In the genomic region with DNA sequence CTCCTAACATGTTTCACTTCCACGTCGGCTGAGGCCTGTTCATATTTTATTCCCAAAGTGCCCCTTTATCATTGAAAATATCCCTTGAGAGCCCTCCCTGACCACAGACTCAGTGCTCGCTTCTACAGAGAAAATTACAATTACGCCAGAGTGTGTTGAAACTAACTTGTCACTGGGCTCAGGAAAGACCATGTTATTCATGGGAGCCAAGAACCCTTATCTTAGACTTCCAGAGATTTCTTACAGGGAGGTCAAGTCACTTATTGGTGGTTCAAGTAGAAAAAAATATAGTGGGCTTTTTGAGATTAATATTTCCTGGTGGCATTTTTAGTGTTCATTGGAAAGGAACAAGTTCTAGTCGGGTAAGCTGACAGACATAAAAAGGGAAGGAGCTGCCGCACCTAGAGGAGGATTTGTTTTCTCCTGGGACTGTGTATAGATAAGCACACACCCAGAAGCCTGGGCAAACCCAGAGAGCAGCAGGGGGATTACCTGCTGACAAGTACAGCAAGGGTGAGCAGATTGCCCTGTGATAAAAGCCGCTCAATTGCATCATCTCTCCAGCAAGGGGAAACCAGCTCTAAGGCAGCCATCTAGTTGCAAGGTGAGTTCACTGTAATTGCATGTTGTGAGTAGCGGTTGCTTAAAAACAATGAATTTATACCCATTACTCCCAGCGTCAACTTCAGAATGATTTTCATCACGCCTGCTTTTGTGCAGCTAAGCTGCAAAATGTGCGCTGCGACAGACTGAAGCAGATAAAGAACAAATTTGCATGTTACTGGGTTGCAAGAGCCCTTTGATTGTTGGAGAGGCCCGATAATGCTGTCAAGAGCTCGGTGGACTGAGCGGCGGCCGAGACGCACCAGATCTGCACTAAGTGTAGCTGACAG, we compare ENCODE assay signal across 10 cellular contexts. TPM values are rescaled to one million over a fixed set of nuclear protein-coding genes. Genes with fewer than 3 reads are reported as not detected.
A peak's percentile ranks its signal among the peaks of the same experiment; 100 is the strongest.
DNase-seq lines count a peak whose midpoint lies in the region; ATAC-seq and TF ChIP-seq lines count a peak whose summit lies in the region.
"Had no signal": no experiment of that assay in that cellular context is flagged by ENCODE, and none has a peak within 500 bp of the region (broad histone marks: within the 10 kb centered on the region; RNA-seq: fewer than 3 reads in every experiment).

No MANE protein-coding gene starts in this region.

- peak; percentile 84 for ATAC-seq in activated CD8-positive, alpha-beta T cell treated with anti-CD3 and anti-CD28 coated beads for 36 hours
- no peak for ATAC-seq in activated CD8-positive, alpha-beta T cell treated with anti-CD3 and anti-CD28 coated beads, Interleukin-2, amount 10 ng/mL, durations not matched to agents 7 days and 5 days
- ATAC-seq in HG03575 (IDR thresholded peaks at IDR 0.05; ENCODE audit: extremely low read depth, insufficient number of reproducible peaks, low FRiP score, unreplicated experiment) (peak; percentile 56), GM19455 (IDR thresholded peaks at IDR 0.05; ENCODE audit: unreplicated experiment) (no peak), GM18873 (IDR thresholded peaks at IDR 0.05; ENCODE audit: low FRiP score, unreplicated experiment) (no peak)

- no peaks in the 10 kb centered on the region for H3K9me3 ChIP-seq in parathyroid adenoma (ENCODE audit: control insufficient read depth, low read length)
- H3K9me3 ChIP-seq: Peyer's patch had no signal

- peaks cover 4% of the 10 kb centered on the region for H3K36me3 Mint-ChIP-seq in activated CD8-positive, alpha-beta T cell treated with anti-CD3 and anti-CD28 coated beads for 36 hours (ENCODE audit: low read depth)
- H3K36me3 Mint-ChIP-seq in activated CD8-positive, alpha-beta T cell treated with anti-CD3 and anti-CD28 coated beads, Interleukin-2, amount 10 ng/mL, durations not matched to agents 7 days and 5 days (ENCODE audit: low read depth) = no peaks in the 10 kb centered on the region
- H3K36me3 Mint-ChIP-seq in activated naive CD8-positive, alpha-beta T cell treated with anti-CD3 and anti-CD28 coated beads for 36 hours = peaks cover 5% of the 10 kb centered on the region

- no peaks in the 10 kb centered on the region for H3K4me1 ChIP-seq in parathyroid adenoma
- H3K4me1 ChIP-seq: Peyer's patch had no signal

- POLR2A ChIA-PET in activated CD8-positive, alpha-beta T cell treated with anti-CD3 and anti-CD28 coated beads for 36 hours (lab: Charles Lee) = interaction anchor here (1.1 to 1.5 kb wide), 2 partner anchors 116 to 162 kb away, joined by 3 to 6 read pairs; a partner anchor contains a TSS
- POLR2A ChIA-PET in activated CD8-positive, alpha-beta T cell treated with anti-CD3 and anti-CD28 coated beads, Interleukin-2, amount 10 ng/mL, durations not matched to agents 7 days and 5 days (lab: Charles Lee) = no interaction called here

- H3K4me1 Mint-ChIP-seq in activated CD8-positive, alpha-beta T cell treated with anti-CD3 and anti-CD28 coated beads for 36 hours (ENCODE audit: low read depth) = peaks cover 33% of the 10 kb centered on the region
- peaks cover 25% of the 10 kb centered on the region for H3K4me1 Mint-ChIP-seq in activated CD8-positive, alpha-beta T cell treated with anti-CD3 and anti-CD28 coated beads, Interleukin-2, amount 10 ng/mL, durations not matched to agents 7 days and 5 days (ENCODE audit: low read depth)
- peaks cover 24% of the 10 kb centered on the region for H3K4me1 Mint-ChIP-seq in activated naive CD8-positive, alpha-beta T cell treated with anti-CD3 and anti-CD28 coated beads for 36 hours

- no peak overlapping the region for H3K9ac ChIP-seq in parathyroid adenoma

- no peaks in the 10 kb centered on the region for H3K36me3 ChIP-seq in parathyroid adenoma (ENCODE audit: control insufficient read depth, insufficient read depth, low read length)
- H3K36me3 ChIP-seq: Peyer's patch had no signal

- no peak overlapping the region for H3K27ac ChIP-seq in parathyroid adenoma
- H3K27ac ChIP-seq: Peyer's patch had no signal

- CTCF ChIA-PET in activated CD8-positive, alpha-beta T cell treated with anti-CD3 and anti-CD28 coated beads for 36 hours (lab: Charles Lee) = interaction anchor here (0.7 to 10.9 kb wide), 10 partner anchors 8 to 971 kb away, joined by 3 to 232 read pairs (median 10); no protein-coding TSS in a partner anchor
- CTCF ChIA-PET in activated CD8-positive, alpha-beta T cell treated with anti-CD3 and anti-CD28 coated beads, Interleukin-2, amount 10 ng/mL, durations not matched to agents 7 days and 5 days (lab: Charles Lee) = interaction anchor here (0.9 to 10.9 kb wide), 7 partner anchors 8 to 241 kb away, joined by 3 to 294 read pairs (median 6); a partner anchor contains a TSS

- DNase-seq in activated CD8-positive, alpha-beta T cell treated with anti-CD3 and anti-CD28 coated beads for 36 hours = peak; percentile 64
- no peak for DNase-seq in activated CD8-positive, alpha-beta T cell treated with anti-CD3 and anti-CD28 coated beads, Interleukin-2, amount 10 ng/mL, durations not matched to agents 7 days and 5 days
- DNase-seq in activated naive CD8-positive, alpha-beta T cell treated with anti-CD3 and anti-CD28 coated beads for 36 hours = peak; percentile 13
- DNase-seq in mesenteric fat pad (ENCODE audit: low spot score) = no peak

- no peak overlapping the region for H3K4me3 ChIP-seq in parathyroid adenoma (ENCODE audit: low read depth, low read length)
- H3K4me3 ChIP-seq: Peyer's patch had no signal

- peaks cover 4% of the 10 kb centered on the region for H3K9me3 Mint-ChIP-seq in activated CD8-positive, alpha-beta T cell treated with anti-CD3 and anti-CD28 coated beads for 36 hours
- no peaks in the 10 kb centered on the region for H3K9me3 Mint-ChIP-seq in activated CD8-positive, alpha-beta T cell treated with anti-CD3 and anti-CD28 coated beads, Interleukin-2, amount 10 ng/mL, durations not matched to agents 7 days and 5 days (ENCODE audit: insufficient read depth)
- peaks cover 2% of the 10 kb centered on the region for H3K9me3 Mint-ChIP-seq in activated naive CD8-positive, alpha-beta T cell treated with anti-CD3 and anti-CD28 coated beads for 36 hours

- H3K27me3 Mint-ChIP-seq in activated CD8-positive, alpha-beta T cell treated with anti-CD3 and anti-CD28 coated beads for 36 hours = no peaks in the 10 kb centered on the region
- H3K27me3 Mint-ChIP-seq in activated CD8-positive, alpha-beta T cell treated with anti-CD3 and anti-CD28 coated beads, Interleukin-2, amount 10 ng/mL, durations not matched to agents 7 days and 5 days (ENCODE audit: low read depth) = no peaks in the 10 kb centered on the region
- peaks cover 3% of the 10 kb centered on the region for H3K27me3 Mint-ChIP-seq in activated naive CD8-positive, alpha-beta T cell treated with anti-CD3 and anti-CD28 coated beads for 36 hours

- H3K79me2 ChIP-seq in parathyroid adenoma = no peaks in the 10 kb centered on the region

- intact Hi-C loops in activated CD8-positive, alpha-beta T cell treated with anti-CD3 and anti-CD28 coated beads for 36 hours (cut with micrococcal nuclease) = no loop called here

- H3K4me3 Mint-ChIP-seq in activated CD8-positive, alpha-beta T cell treated with anti-CD3 and anti-CD28 coated beads for 36 hours = peak overlapping the region; percentile 10
- H3K4me3 Mint-ChIP-seq in activated CD8-positive, alpha-beta T cell treated with anti-CD3 and anti-CD28 coated beads, Interleukin-2, amount 10 ng/mL, durations not matched to agents 7 days and 5 days = no peak overlapping the region
- no peak overlapping the region for H3K4me3 Mint-ChIP-seq in activated naive CD8-positive, alpha-beta T cell treated with anti-CD3 and anti-CD28 coated beads for 36 hours

- no peaks in the 10 kb centered on the region for H3K27me3 ChIP-seq in parathyroid adenoma (ENCODE audit: control insufficient read depth, insufficient read depth, low read length)
- H3K27me3 ChIP-seq: Peyer's patch had no signal

- peak overlapping the region; percentile 17 for H3K4me2 ChIP-seq in parathyroid adenoma (ENCODE audit: low read length)

- TF ChIP-seq CTCF in activated CD8-positive, alpha-beta T cell treated with anti-CD3 and anti-CD28 coated beads for 36 hours (IDR thresholded peaks at IDR 0.05) = no peak
- no peak for TF ChIP-seq CTCF in parathyroid adenoma (IDR thresholded peaks at IDR 0.05)

- peak overlapping the region; percentile 63 for H3K27ac Mint-ChIP-seq in activated CD8-positive, alpha-beta T cell treated with anti-CD3 and anti-CD28 coated beads for 36 hours
- H3K27ac Mint-ChIP-seq in activated CD8-positive, alpha-beta T cell treated with anti-CD3 and anti-CD28 coated beads, Interleukin-2, amount 10 ng/mL, durations not matched to agents 7 days and 5 days = no peak overlapping the region
- peak overlapping the region; percentile 35 for H3K27ac Mint-ChIP-seq in activated naive CD8-positive, alpha-beta T cell treated with anti-CD3 and anti-CD28 coated beads for 36 hours

- H2AFZ ChIP-seq in parathyroid adenoma = peak overlapping the region; percentile 43

RNA-seq across cellular contexts. Expression of a gene that starts 46.2 kb away (rescaled TPM):
- total RNA-seq in activated CD8-positive, alpha-beta T cell treated with anti-CD3 and anti-CD28 coated beads for 36 hours = under 1 TPM in 1 of 2 experiments, not detected in 1; 0.07 TPM
- under 1 TPM in 1 of 2 experiments, not detected in 1; 0.05 TPM for total RNA-seq in activated CD8-positive, alpha-beta T cell treated with anti-CD3 and anti-CD28 coated beads, Interleukin-2, amount 10 ng/mL, durations not matched to agents 7 days and 5 days
- total RNA-seq in activated naive CD8-positive, alpha-beta T cell treated with anti-CD3 and anti-CD28 coated beads for 36 hours = under 1 TPM in 1 of 2 experiments, not detected in 1; 0.16 TPM
- 0.26 TPM for total RNA-seq in mesenteric fat pad
- total RNA-seq: epithelial cell of proximal tubule, Peyer's patch had no signal

Comparison
In these comparisons a context has a peak if more than half of its experiments do, and no peak if none do; other contexts are left out.
1. ATAC-seq: peak in activated CD8-positive, alpha-beta T cell treated with anti-CD3 and anti-CD28 coated beads for 36 hours (single experiment) and HG03575 (single experiment); none in activated CD8-positive, alpha-beta T cell treated with anti-CD3 and anti-CD28 coated beads, Interleukin-2, amount 10 ng/mL, durations not matched to agents 7 days and 5 days (single experiment), GM19455 (single experiment) and GM18873 (single experiment).
2. DNase-seq: peak in activated CD8-positive, alpha-beta T cell treated with anti-CD3 and anti-CD28 coated beads for 36 hours (single experiment) and activated naive CD8-positive, alpha-beta T cell treated with anti-CD3 and anti-CD28 coated beads for 36 hours (single experiment); none in activated CD8-positive, alpha-beta T cell treated with anti-CD3 and anti-CD28 coated beads, Interleukin-2, amount 10 ng/mL, durations not matched to agents 7 days and 5 days (single experiment) and mesenteric fat pad (single experiment).